Comparison of ENCODE assay signal across 8 cellular contexts in genomic region chr3:138834359-138835176, GRCh38. TPM values are rescaled to one million over a fixed set of nuclear protein-coding genes. Genes with fewer than 3 reads are reported as not detected.
DNase-seq lines count a peak whose midpoint lies in the region; ATAC-seq and TF ChIP-seq lines count a peak whose summit lies in the region.

Gene PIK3CB (minus strand): TSS chr3:138834928. CDS start chr3:138759343, 75,585 bp downstream.

- intact Hi-C loops in heart right ventricle (cut with DNase I) (loop anchor here in 9 of 10 donors (1.0 to 10.0 kb wide), 9 partner anchors 57 to 140 kb away; no protein-coding TSS in a partner anchor), psoas muscle (cut with DNase I) (loop anchor here (1.0 to 10.0 kb wide), 4 partner anchors 57 to 230 kb away; partner anchors contain the start of gene FAIM (in 1 of the 2))

- no peaks in the 10 kb centered on the region for H3K27me3 Mint-ChIP-seq in T-cell

- no peaks in the 10 kb centered on the region for H3K9me3 Mint-ChIP-seq in T-cell

- H3K36me3 ChIP-seq in heart right ventricle (no peaks in the 10 kb centered on the region), psoas muscle (ENCODE audit: insufficient read depth in 1 of 2, low read depth in 1 of 2) (no peaks in the 10 kb centered on the region), urinary bladder (ENCODE audit: insufficient read depth) (no peaks in the 10 kb centered on the region)

- CTCF ChIA-PET in T-cell (lab: Charles Lee) = interaction anchor here in 1 of 2 donors (2.2 kb wide), 1 partner anchor 81 kb away, joined by 6 read pairs; no protein-coding TSS in a partner anchor

- peak within 1 kb of the TSS; percentile 91 to 97 (median 96) for H3K4me3 Mint-ChIP-seq in T-cell

- peaks cover 5 to 23% (median 14%) of the 10 kb centered on the region in 9 donors for H3K4me1 ChIP-seq in heart right ventricle
- peaks cover 11% of the 10 kb centered on the region for H3K4me1 ChIP-seq in psoas muscle
- peaks cover 4% of the 10 kb centered on the region for H3K4me1 ChIP-seq in urinary bladder (ENCODE audit: insufficient read depth)

- 0 to 1% (median 0%) methylated on average over 57 to 100 of the region's 100 CpGs for WGBS in adipose tissue, 3 donors
- 1% methylated on average over 74 to 100 of the region's 100 CpGs for WGBS in heart right ventricle, 2 donors
- 0 to 1% (median 0%) methylated on average over 68 to 100 of the region's 100 CpGs for WGBS in psoas muscle, 3 donors
- under 1% methylated on average over 100 of the region's 100 CpGs for WGBS in urinary bladder

- POLR2A ChIA-PET in T-cell (lab: Charles Lee) = interaction anchor here in 1 of 2 donors (0.6 kb wide), 1 partner anchor 127 kb away, joined by 4 read pairs; no protein-coding TSS in a partner anchor

- peaks cover 12% of the 10 kb centered on the region for H3K36me3 Mint-ChIP-seq in T-cell

- DNase-seq in NCI-H128 (lab: John Stamatoyannopoulos, UW; ENCODE audit: unreplicated experiment) (peak; percentile 74), T-cell (peak; percentile 75 to 93 (median 85)), heart right ventricle (peak; percentile 91 to 94), psoas muscle (peak; percentile 93 to 96)

- H3K9me3 ChIP-seq in heart right ventricle (peaks cover 0 to 3% (median 0%) of the 10 kb centered on the region in 11 donors), psoas muscle (no peaks in the 10 kb centered on the region)

- peak within 1 kb of the TSS; percentile 48 for H3K27ac ChIP-seq in adipose tissue (ENCODE audit: low read depth, low read length)
- H3K27ac ChIP-seq in heart right ventricle = peak within 1 kb of the TSS; percentile 81 to 96 (median 94)
- H3K27ac ChIP-seq in psoas muscle = peak within 1 kb of the TSS; percentile 94
- peak within 1 kb of the TSS; percentile 94 for H3K27ac ChIP-seq in urinary bladder (ENCODE audit: low read depth)

- peak; percentile 93 for ATAC-seq in HG02623 (IDR thresholded peaks at IDR 0.05; ENCODE audit: unreplicated experiment)
- peak; percentile 90 to 95 (median 94) for ATAC-seq in T-cell (replicated peaks in 1 of 4)
- peak; percentile 97 to 100 (median 98) for ATAC-seq in heart right ventricle
- peak; percentile 90 to 96 (median 95) for ATAC-seq in psoas muscle

- H3K4me3 ChIP-seq in heart right ventricle (peak within 1 kb of the TSS; percentile 70 to 99 (median 88)), psoas muscle (peak within 1 kb of the TSS; percentile 94), urinary bladder (ENCODE audit: low read depth, low read length) (peak within 1 kb of the TSS; percentile 86)

- H3K4me1 Mint-ChIP-seq in T-cell = peaks cover 27 to 36% (median 31%) of the 10 kb centered on the region in 3 donors

- no peaks in the 10 kb centered on the region for H3K27me3 ChIP-seq in heart right ventricle
- H3K27me3 ChIP-seq in psoas muscle (ENCODE audit: insufficient read depth in 3 of 3, low read length in 2 of 3) = no peaks in the 10 kb centered on the region

- peak; percentile 37; the same call in 2 of the 3 replicates for TF ChIP-seq CTCF in GM12872 (IDR thresholded peaks at IDR 0.05; ENCODE audit: insufficient read depth, low read depth, low read length)
- peak in 6 of 9 donors; percentile 9 to 57 (median 44) for TF ChIP-seq CTCF in heart right ventricle (IDR thresholded peaks at IDR 0.05)
- TF ChIP-seq CTCF in psoas muscle (IDR thresholded peaks at IDR 0.05) = peak; percentile 37

- peak within 1 kb of the TSS; percentile 98 to 99 for H3K27ac Mint-ChIP-seq in T-cell

RNA-seq across cellular contexts. Expression of gene PIK3CB, which starts in this region (rescaled TPM):
- total RNA-seq in T-cell (10 to 100 TPM; 25.2 to 34.4 (median 30.9) TPM), heart right ventricle (10 to 100 TPM; 26.2 to 45.7 (median 29.8) TPM), psoas muscle (10 to 100 TPM; 14.6 to 46.3 (median 24.5) TPM), urinary bladder (22.8 TPM)
- polyA plus RNA-seq in adipose tissue (10 to 100 TPM in 2 of 3 donors, 1 to 10 TPM in 1; 8.2 to 16.5 (median 14.9) TPM), heart right ventricle (10 to 100 TPM in 1 of 2 donors, 1 to 10 TPM in 1; 8.1 to 12.1 TPM), psoas muscle (10 to 100 TPM in 2 of 3 donors, 1 to 10 TPM in 1; 5.8 to 39.1 (median 18.1) TPM), urinary bladder (14.3 TPM)

Comparison
In these comparisons a context has a peak if more than half of its experiments do, and no peak if none do; other contexts are left out.
1. Peak in every context shown above with its lines: DNase-seq, ATAC-seq, H3K4me3 ChIP-seq and H3K27ac ChIP-seq.